In the genomic region with DNA sequence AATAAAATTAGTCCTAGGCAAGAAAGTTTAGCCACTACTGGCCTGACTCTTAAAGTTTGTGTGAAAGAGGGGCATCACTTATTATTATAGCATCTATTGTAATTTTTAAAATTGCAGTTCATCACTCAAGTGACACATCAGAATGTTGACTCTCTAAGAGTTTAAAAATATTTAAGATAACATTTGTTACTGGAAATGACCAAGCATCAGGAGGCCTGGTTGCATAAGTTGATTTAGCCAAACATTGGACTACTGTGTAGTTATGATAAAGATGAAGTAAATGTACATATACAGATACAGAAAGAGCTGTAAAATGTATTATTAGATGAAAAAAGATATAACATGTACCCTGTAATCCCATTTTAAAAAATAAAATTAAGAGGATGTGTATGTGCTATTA, we compare ENCODE assay signal across 24 cellular contexts.
"Had no signal": no experiment of that assay in that cellular context is flagged by ENCODE, and none has a peak within 500 bp of the region (broad histone marks: within the 10 kb centered on the region; RNA-seq: fewer than 3 reads in every experiment).

No MANE protein-coding gene starts in this region.

- H3K4me1 Mint-ChIP-seq: activated B cell treated with CpG ODN at 0.5 μM for 24 hours, brain had no signal

- H3K4me3 ChIP-seq: K562, Peyer's patch had no signal

- H3K27ac ChIP-seq: Peyer's patch, RWPE1 had no signal

- H3K4me3 Mint-ChIP-seq: activated B cell treated with CpG ODN at 0.5 μM for 24 hours; activated CD4-positive, alpha-beta T cell treated with anti-CD3 and anti-CD28 coated beads, Interleukin-2, amount 10 ng/mL, durations not matched to agents 24 days and 14 days; activated CD8-positive, alpha-beta memory T cell treated with anti-CD3 and anti-CD28 coated beads, Interleukin-2, amount 10 ng/mL, durations not matched to agents 7 days and 5 days; brain; T-helper 17 cell had no signal

- FAIRE-seq: K562 had no signal

- H3K9me3 ChIP-seq: Peyer's patch had no signal

- DNase-seq: activated B cell treated with CpG ODN at 0.5 μM for 24 hours; activated CD4-positive, alpha-beta T cell treated with anti-CD3 and anti-CD28 coated beads for 1 hour; activated CD4-positive, alpha-beta T cell treated with anti-CD3 and anti-CD28 coated beads, Interleukin-2, amount 10 ng/mL, durations not matched to agents 24 days and 14 days; activated CD4-positive, alpha-beta T cell treated with anti-CD3 and anti-CD28 coated beads, Interleukin-2, amount 50 U/mL, for 48 hours; activated CD8-positive, alpha-beta memory T cell treated with anti-CD3 and anti-CD28 coated beads, Interleukin-2, amount 10 ng/mL, durations not matched to agents 7 days and 5 days; activated naive CD4-positive, alpha-beta T cell treated with anti-CD3 and anti-CD28 coated beads, Interleukin-2, amount 50 U/mL, for 16 hours; activated T-cell treated with anti-CD3 and anti-CD28 coated beads, Interleukin-2, amount 50 U/mL, for 48 hours; amygdala; cerebellar nuclear complex; Karpas-422; MM.1S; NCI-H1105; NCI-H1436; NCI-H1694 treated with DMSO at 0.1 percent for 48 hours; NCI-H2081; NCI-H446; NCI-H524; Peyer's patch; SHP77 treated with DMSO at 0.1 percent for 48 hours; T-helper 17 cell; T-helper 9 cell had no signal

- H3K27me3 Mint-ChIP-seq: activated B cell treated with CpG ODN at 0.5 μM for 24 hours; activated CD4-positive, alpha-beta T cell treated with anti-CD3 and anti-CD28 coated beads, Interleukin-2, amount 10 ng/mL, durations not matched to agents 24 days and 14 days; activated CD8-positive, alpha-beta memory T cell treated with anti-CD3 and anti-CD28 coated beads, Interleukin-2, amount 10 ng/mL, durations not matched to agents 7 days and 5 days; brain; T-helper 17 cell had no signal

- ATAC-seq: activated CD8-positive, alpha-beta memory T cell treated with anti-CD3 and anti-CD28 coated beads, Interleukin-2, amount 10 ng/mL, durations not matched to agents 7 days and 5 days; K562; T-helper 17 cell had no signal

- H3K27ac Mint-ChIP-seq: activated B cell treated with CpG ODN at 0.5 μM for 24 hours; activated CD4-positive, alpha-beta T cell treated with anti-CD3 and anti-CD28 coated beads, Interleukin-2, amount 10 ng/mL, durations not matched to agents 24 days and 14 days; activated CD8-positive, alpha-beta memory T cell treated with anti-CD3 and anti-CD28 coated beads, Interleukin-2, amount 10 ng/mL, durations not matched to agents 7 days and 5 days; brain; T-helper 17 cell had no signal

- H3K27me3 ChIP-seq: Peyer's patch had no signal
